ENCODE assay signal across 1 cellular context in the genomic region with DNA sequence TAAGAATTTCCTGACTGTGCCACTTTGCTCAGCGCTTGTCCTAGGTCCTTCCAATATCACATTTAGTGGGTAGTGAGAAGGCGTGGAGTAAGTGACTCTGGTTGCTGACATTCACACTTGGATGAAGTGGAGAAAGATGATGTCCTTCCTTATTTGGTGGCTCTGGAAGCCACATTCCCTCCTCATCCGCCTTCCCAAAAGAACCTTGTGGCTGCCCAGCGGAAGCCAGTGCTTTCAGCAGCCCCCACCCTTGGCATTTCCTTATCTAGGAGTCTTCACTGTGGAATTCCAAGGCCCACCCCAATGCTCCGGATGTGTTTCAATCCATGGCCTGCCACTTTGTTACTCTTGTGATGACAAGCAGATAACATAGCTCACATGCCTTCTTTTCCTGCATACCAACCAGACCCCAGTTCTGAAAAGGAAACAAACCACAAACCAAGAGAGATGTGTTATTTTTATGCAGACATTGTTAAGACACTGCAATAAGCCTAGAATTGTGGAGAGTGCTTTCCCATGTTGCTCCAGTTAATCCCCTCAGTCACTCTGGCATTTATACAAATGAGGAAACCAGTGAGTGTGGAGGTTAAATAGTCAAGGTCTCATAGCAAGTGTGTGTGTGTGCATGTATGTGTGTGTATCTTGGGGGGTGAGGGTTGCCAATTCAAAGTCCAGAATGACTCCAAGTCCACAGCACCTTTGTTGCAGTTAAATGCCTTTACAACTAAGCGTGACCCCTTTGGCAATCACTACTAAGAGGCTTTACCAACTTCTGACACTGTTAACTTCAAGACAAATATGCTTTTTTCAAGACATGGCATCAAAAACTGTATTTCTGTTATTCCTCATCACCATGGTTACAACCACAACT.
TF ChIP-seq lines count a peak whose summit lies in the region.

No MANE protein-coding gene starts in this region.

TF ChIP-seq in HepG2, 621 proteins besides CTCF, POLR2A, EP300 and RAD21 (continued from another document and continues in another):
- TF ChIP-seq, protein P1, sequence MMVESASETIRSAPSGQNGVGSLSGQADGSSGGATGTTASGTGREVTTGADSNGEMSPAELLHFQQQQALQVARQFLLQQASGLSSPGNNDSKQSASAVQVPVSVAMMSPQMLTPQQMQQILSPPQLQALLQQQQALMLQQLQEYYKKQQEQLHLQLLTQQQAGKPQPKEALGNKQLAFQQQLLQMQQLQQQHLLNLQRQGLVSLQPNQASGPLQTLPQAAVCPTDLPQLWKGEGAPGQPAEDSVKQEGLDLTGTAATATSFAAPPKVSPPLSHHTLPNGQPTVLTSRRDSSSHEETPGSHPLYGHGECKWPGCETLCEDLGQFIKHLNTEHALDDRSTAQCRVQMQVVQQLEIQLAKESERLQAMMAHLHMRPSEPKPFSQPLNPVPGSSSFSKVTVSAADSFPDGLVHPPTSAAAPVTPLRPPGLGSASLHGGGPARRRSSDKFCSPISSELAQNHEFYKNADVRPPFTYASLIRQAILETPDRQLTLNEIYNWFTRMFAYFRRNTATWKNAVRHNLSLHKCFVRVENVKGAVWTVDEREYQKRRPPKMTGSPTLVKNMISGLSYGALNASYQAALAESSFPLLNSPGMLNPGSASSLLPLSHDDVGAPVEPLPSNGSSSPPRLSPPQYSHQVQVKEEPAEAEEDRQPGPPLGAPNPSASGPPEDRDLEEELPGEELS (CRISPR knock-in tag; IDR thresholded peaks at IDR 0.05), result peak; percentile 67; the same call in 1 of the 2 replicates
- TF ChIP-seq PITX1 (CRISPR knock-in tag; IDR thresholded peaks at IDR 0.05) (peak; percentile 97), ZFX (CRISPR knock-in tag; IDR thresholded peaks at IDR 0.05; ENCODE audit: low read depth) (peak; percentile 35; the same call in 1 of the 2 replicates), ZFP62 (CRISPR knock-in tag; IDR thresholded peaks at IDR 0.05) (no peak), SAP130 (CRISPR knock-in tag; IDR thresholded peaks at IDR 0.05; ENCODE audit: low read depth) (peak; percentile 82), RFX1 (IDR thresholded peaks at IDR 0.05) (peak; percentile 34; the same call in 1 of the 2 replicates), HOXA3 (CRISPR knock-in tag; IDR thresholded peaks at IDR 0.05) (peak; percentile 40; the same call in 1 of the 2 replicates), POGZ (CRISPR knock-in tag; IDR thresholded peaks at IDR 0.05) (peak; percentile 70; the same call in 1 of the 2 replicates), ATRX (CRISPR knock-in tag; IDR thresholded peaks at IDR 0.05; ENCODE audit: borderline replicate concordance) (no peak), NR2F2 (IDR thresholded peaks at IDR 0.05; ENCODE audit: borderline replicate concordance, low read depth) (peak; percentile 86; the same call in 1 of the 2 replicates), DNMT1 (CRISPR knock-in tag; IDR thresholded peaks at IDR 0.05) (0 out of 2 replicates have a peak, but pooled peaks have one; percentile 38), ZNF382 (CRISPR knock-in tag; IDR thresholded peaks at IDR 0.05; ENCODE audit: borderline replicate concordance) (no peak), AGO1 (IDR thresholded peaks at IDR 0.05; ENCODE audit: low read depth, low read length, poor library complexity, severe bottlenecking) (no peak), NR2F6 (IDR thresholded peaks at IDR 0.05) (peak; percentile 88), NR2F6 (CRISPR knock-in tag; IDR thresholded peaks at IDR 0.05) (peak; percentile 82), NCOR1 (IDR thresholded peaks at IDR 0.05; ENCODE audit: borderline replicate concordance, low read length) (peak; percentile 96), HHEX (CRISPR knock-in tag; IDR thresholded peaks at IDR 0.05) (peak; percentile 72; the same call in 1 of the 2 replicates), ZNF749 (CRISPR knock-in tag; IDR thresholded peaks at IDR 0.05; ENCODE audit: borderline replicate concordance) (no peak), ZNF788 (CRISPR knock-in tag; IDR thresholded peaks at IDR 0.05; ENCODE audit: borderline replicate concordance) (peak; percentile 38; the same call in 1 of the 2 replicates), CHD2 (IDR thresholded peaks at IDR 0.05; ENCODE audit: low read depth, low read length) (0 out of 2 replicates have a peak, but pooled peaks have one; percentile 25), PLRG1 (conservative IDR thresholded peaks at IDR 0.05) (no peak), ZFY (CRISPR knock-in tag; IDR thresholded peaks at IDR 0.05) (no peak), SIX4 (CRISPR knock-in tag; IDR thresholded peaks at IDR 0.05) (peak; percentile 70; the same call in 1 of the 2 replicates), ZBTB38 (CRISPR knock-in tag; IDR thresholded peaks at IDR 0.05) (no peak), ZNF761 (CRISPR knock-in tag; conservative IDR thresholded peaks at IDR 0.05) (0 out of 2 replicates have a peak, but pooled peaks have one; percentile 20), SKI (IDR thresholded peaks at IDR 0.05; ENCODE audit: partially characterized antibody) (peak; percentile 69)
- TF ChIP-seq, protein P2, sequence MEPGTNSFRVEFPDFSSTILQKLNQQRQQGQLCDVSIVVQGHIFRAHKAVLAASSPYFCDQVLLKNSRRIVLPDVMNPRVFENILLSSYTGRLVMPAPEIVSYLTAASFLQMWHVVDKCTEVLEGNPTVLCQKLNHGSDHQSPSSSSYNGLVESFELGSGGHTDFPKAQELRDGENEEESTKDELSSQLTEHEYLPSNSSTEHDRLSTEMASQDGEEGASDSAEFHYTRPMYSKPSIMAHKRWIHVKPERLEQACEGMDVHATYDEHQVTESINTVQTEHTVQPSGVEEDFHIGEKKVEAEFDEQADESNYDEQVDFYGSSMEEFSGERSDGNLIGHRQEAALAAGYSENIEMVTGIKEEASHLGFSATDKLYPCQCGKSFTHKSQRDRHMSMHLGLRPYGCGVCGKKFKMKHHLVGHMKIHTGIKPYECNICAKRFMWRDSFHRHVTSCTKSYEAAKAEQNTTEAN (CRISPR knock-in tag; conservative IDR thresholded peaks at IDR 0.05), result peak; percentile 94
- TF ChIP-seq, protein P3, sequence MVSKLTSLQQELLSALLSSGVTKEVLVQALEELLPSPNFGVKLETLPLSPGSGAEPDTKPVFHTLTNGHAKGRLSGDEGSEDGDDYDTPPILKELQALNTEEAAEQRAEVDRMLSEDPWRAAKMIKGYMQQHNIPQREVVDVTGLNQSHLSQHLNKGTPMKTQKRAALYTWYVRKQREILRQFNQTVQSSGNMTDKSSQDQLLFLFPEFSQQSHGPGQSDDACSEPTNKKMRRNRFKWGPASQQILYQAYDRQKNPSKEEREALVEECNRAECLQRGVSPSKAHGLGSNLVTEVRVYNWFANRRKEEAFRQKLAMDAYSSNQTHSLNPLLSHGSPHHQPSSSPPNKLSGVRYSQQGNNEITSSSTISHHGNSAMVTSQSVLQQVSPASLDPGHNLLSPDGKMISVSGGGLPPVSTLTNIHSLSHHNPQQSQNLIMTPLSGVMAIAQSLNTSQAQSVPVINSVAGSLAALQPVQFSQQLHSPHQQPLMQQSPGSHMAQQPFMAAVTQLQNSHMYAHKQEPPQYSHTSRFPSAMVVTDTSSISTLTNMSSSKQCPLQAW (CRISPR knock-in tag; IDR thresholded peaks at IDR 0.05), result peak; percentile 40; the same call in 1 of the 2 replicates
- TF ChIP-seq, protein P4, sequence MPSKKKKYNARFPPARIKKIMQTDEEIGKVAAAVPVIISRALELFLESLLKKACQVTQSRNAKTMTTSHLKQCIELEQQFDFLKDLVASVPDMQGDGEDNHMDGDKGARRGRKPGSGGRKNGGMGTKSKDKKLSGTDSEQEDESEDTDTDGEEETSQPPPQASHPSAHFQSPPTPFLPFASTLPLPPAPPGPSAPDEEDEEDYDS (CRISPR knock-in tag; IDR thresholded peaks at IDR 0.05), result peak; percentile 67; the same call in 1 of the 2 replicates
- TF ChIP-seq, protein P5, sequence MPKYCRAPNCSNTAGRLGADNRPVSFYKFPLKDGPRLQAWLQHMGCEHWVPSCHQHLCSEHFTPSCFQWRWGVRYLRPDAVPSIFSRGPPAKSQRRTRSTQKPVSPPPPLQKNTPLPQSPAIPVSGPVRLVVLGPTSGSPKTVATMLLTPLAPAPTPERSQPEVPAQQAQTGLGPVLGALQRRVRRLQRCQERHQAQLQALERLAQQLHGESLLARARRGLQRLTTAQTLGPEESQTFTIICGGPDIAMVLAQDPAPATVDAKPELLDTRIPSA (CRISPR knock-in tag; IDR thresholded peaks at IDR 0.05; ENCODE audit: borderline replicate concordance), result no peak
- TF ChIP-seq, protein P6, sequence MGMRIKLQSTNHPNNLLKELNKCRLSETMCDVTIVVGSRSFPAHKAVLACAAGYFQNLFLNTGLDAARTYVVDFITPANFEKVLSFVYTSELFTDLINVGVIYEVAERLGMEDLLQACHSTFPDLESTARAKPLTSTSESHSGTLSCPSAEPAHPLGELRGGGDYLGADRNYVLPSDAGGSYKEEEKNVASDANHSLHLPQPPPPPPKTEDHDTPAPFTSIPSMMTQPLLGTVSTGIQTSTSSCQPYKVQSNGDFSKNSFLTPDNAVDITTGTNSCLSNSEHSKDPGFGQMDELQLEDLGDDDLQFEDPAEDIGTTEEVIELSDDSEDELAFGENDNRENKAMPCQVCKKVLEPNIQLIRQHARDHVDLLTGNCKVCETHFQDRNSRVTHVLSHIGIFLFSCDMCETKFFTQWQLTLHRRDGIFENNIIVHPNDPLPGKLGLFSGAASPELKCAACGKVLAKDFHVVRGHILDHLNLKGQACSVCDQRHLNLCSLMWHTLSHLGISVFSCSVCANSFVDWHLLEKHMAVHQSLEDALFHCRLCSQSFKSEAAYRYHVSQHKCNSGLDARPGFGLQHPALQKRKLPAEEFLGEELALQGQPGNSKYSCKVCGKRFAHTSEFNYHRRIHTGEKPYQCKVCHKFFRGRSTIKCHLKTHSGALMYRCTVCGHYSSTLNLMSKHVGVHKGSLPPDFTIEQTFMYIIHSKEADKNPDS (CRISPR knock-in tag; IDR thresholded peaks at IDR 0.05), result 0 out of 2 replicates have a peak, but pooled peaks have one; percentile 36
- TF ChIP-seq, protein P7, sequence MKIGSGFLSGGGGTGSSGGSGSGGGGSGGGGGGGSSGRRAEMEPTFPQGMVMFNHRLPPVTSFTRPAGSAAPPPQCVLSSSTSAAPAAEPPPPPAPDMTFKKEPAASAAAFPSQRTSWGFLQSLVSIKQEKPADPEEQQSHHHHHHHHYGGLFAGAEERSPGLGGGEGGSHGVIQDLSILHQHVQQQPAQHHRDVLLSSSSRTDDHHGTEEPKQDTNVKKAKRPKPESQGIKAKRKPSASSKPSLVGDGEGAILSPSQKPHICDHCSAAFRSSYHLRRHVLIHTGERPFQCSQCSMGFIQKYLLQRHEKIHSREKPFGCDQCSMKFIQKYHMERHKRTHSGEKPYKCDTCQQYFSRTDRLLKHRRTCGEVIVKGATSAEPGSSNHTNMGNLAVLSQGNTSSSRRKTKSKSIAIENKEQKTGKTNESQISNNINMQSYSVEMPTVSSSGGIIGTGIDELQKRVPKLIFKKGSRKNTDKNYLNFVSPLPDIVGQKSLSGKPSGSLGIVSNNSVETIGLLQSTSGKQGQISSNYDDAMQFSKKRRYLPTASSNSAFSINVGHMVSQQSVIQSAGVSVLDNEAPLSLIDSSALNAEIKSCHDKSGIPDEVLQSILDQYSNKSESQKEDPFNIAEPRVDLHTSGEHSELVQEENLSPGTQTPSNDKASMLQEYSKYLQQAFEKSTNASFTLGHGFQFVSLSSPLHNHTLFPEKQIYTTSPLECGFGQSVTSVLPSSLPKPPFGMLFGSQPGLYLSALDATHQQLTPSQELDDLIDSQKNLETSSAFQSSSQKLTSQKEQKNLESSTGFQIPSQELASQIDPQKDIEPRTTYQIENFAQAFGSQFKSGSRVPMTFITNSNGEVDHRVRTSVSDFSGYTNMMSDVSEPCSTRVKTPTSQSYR (CRISPR knock-in tag; IDR thresholded peaks at IDR 0.05; ENCODE audit: borderline replicate concordance), result peak; percentile 91
- TF ChIP-seq, protein P8, sequence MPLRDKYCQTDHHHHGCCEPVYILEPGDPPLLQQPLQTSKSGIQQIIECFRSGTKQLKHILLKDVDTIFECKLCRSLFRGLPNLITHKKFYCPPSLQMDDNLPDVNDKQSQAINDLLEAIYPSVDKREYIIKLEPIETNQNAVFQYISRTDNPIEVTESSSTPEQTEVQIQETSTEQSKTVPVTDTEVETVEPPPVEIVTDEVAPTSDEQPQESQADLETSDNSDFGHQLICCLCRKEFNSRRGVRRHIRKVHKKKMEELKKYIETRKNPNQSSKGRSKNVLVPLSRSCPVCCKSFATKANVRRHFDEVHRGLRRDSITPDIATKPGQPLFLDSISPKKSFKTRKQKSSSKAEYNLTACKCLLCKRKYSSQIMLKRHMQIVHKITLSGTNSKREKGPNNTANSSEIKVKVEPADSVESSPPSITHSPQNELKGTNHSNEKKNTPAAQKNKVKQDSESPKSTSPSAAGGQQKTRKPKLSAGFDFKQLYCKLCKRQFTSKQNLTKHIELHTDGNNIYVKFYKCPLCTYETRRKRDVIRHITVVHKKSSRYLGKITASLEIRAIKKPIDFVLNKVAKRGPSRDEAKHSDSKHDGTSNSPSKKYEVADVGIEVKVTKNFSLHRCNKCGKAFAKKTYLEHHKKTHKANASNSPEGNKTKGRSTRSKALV (CRISPR knock-in tag; IDR thresholded peaks at IDR 0.05), result no peak
- TF ChIP-seq, protein P9, sequence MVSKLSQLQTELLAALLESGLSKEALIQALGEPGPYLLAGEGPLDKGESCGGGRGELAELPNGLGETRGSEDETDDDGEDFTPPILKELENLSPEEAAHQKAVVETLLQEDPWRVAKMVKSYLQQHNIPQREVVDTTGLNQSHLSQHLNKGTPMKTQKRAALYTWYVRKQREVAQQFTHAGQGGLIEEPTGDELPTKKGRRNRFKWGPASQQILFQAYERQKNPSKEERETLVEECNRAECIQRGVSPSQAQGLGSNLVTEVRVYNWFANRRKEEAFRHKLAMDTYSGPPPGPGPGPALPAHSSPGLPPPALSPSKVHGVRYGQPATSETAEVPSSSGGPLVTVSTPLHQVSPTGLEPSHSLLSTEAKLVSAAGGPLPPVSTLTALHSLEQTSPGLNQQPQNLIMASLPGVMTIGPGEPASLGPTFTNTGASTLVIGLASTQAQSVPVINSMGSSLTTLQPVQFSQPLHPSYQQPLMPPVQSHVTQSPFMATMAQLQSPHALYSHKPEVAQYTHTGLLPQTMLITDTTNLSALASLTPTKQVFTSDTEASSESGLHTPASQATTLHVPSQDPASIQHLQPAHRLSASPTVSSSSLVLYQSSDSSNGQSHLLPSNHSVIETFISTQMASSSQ (IDR thresholded peaks at IDR 0.05; ENCODE audit: low read depth), result no peak
- TF ChIP-seq, protein P9 (CRISPR knock-in tag; IDR thresholded peaks at IDR 0.05; ENCODE audit: borderline replicate concordance), result peak; percentile 36; the same call in 1 of the 2 replicates
